29 cellular contexts compared by ENCODE assay signal in genomic region chr3:24002129-24002528, GRCh38.
"Had no signal": no experiment of that assay in that cellular context is flagged by ENCODE, and none has a peak within 500 bp of the region (broad histone marks: within the 10 kb centered on the region; RNA-seq: fewer than 3 reads in every experiment).

No MANE protein-coding gene starts in this region.

- H3K4me3 Mint-ChIP-seq: activated B cell treated with CpG ODN at 0.5 μM for 24 hours; activated CD8-positive, alpha-beta T cell treated with anti-CD3 and anti-CD28 coated beads for 36 hours; activated naive CD4-positive, alpha-beta T cell treated with anti-CD3 and anti-CD28 coated beads for 36 hours; activated naive CD8-positive, alpha-beta T cell treated with anti-CD3 and anti-CD28 coated beads, Interleukin-2, amount 10 ng/mL, durations not matched to agents 7 days and 5 days; activated T-cell treated with anti-CD3 and anti-CD28 coated beads, Interleukin-2, amount 50 U/mL, for 4 hours; activated T-helper 17 cell treated with anti-CD3 and anti-CD28 coated beads, Interleukin-2, amount 50 U/mL, for 72 hours; T-helper 17 cell; T-helper 2 cell treated with Interferon-gamma antibody and Interleukin-4, amounts not matched to agents 5 μg/mL and 100 μg/mL, for 36 hours had no signal

- H3K36me3 Mint-ChIP-seq: activated naive CD8-positive, alpha-beta T cell treated with anti-CD3 and anti-CD28 coated beads, Interleukin-2, amount 10 ng/mL, durations not matched to agents 7 days and 5 days had no signal

- H3K27me3 ChIP-seq: body of pancreas, cardiac muscle cell, colonic mucosa, gastroesophageal sphincter, heart right ventricle had no signal

- ATAC-seq: activated CD4-positive, CD25-positive, alpha-beta regulatory T cell treated with anti-CD3 and anti-CD28 coated beads, Interleukin-2, amount 50 U/mL, for 24 hours; activated CD8-positive, alpha-beta T cell treated with anti-CD3 and anti-CD28 coated beads for 36 hours; activated naive CD4-positive, alpha-beta T cell treated with anti-CD3 and anti-CD28 coated beads, Interleukin-2, amount 50 U/mL, for 72 hours; activated T-cell treated with anti-CD3 and anti-CD28 coated beads, Interleukin-2, amount 50 U/mL, for 4 hours; activated T-helper 17 cell treated with anti-CD3 and anti-CD28 coated beads, Interleukin-2, amount 50 U/mL, for 72 hours; body of pancreas; esophagus mucosa; gastroesophageal sphincter; heart right ventricle; T-helper 17 cell had no signal

- H3K36me3 ChIP-seq: cardiac muscle cell, colonic mucosa, gastroesophageal sphincter, heart right ventricle, WERI-Rb-1 had no signal

- DNase-seq: activated B cell treated with CpG ODN at 0.5 μM for 24 hours; activated CD4-positive, alpha-beta T cell treated with anti-CD3 and anti-CD28 coated beads for 48 hours; activated CD4-positive, alpha-beta T cell treated with anti-CD3 and anti-CD28 coated beads, Interleukin-2, amount 50 U/mL, for 1 hour; activated CD4-positive, alpha-beta T cell treated with anti-CD3 and anti-CD28 coated beads, Interleukin-2, amount 50 U/mL, for 48 hours; activated CD8-positive, alpha-beta memory T cell treated with anti-CD3 and anti-CD28 coated beads for 24 hours; activated CD8-positive, alpha-beta T cell treated with anti-CD3 and anti-CD28 coated beads for 36 hours; activated effector memory CD4-positive, alpha-beta T cell treated with Interleukin-2 at 50 U/mL for 16 hours; activated gamma-delta T cell treated with Interleukin-2 at 50 U/mL for 16 hours; activated naive CD4-positive, alpha-beta T cell treated with anti-CD3 and anti-CD28 coated beads for 36 hours; activated naive CD8-positive, alpha-beta T cell treated with anti-CD3 and anti-CD28 coated beads, Interleukin-2, amount 10 ng/mL, durations not matched to agents 7 days and 5 days; activated T-cell treated with anti-CD3 and anti-CD28 coated beads, Interleukin-2, amount 50 U/mL, for 4 hours; body of pancreas; central memory CD4-positive, alpha-beta T cell; cerebellar nuclear complex; colonic mucosa; effector CD8-positive, alpha-beta T cell; foreskin melanocyte; heart right ventricle; T-helper 1 cell; T-helper 17 cell; T1000; WERI-Rb-1 had no signal

- H3K27ac ChIP-seq: body of pancreas, cardiac muscle cell, colonic mucosa, gastroesophageal sphincter, heart right ventricle, WERI-Rb-1 had no signal

- H3K4me3 ChIP-seq: body of pancreas, cardiac muscle cell, colonic mucosa, gastroesophageal sphincter, heart right ventricle had no signal

- H3K9me3 Mint-ChIP-seq: activated naive CD4-positive, alpha-beta T cell treated with anti-CD3 and anti-CD28 coated beads, Interleukin-2, amount 50 U/mL, for 72 hours; activated naive CD8-positive, alpha-beta T cell treated with anti-CD3 and anti-CD28 coated beads, Interleukin-2, amount 10 ng/mL, durations not matched to agents 7 days and 5 days; activated T-cell treated with anti-CD3 and anti-CD28 coated beads, Interleukin-2, amount 50 U/mL, for 4 hours; activated T-helper 17 cell treated with anti-CD3 and anti-CD28 coated beads, Interleukin-2, amount 50 U/mL, for 72 hours; T-helper 2 cell treated with Interferon-gamma antibody and Interleukin-4, amounts not matched to agents 5 μg/mL and 100 μg/mL, for 36 hours had no signal

- H3K27ac Mint-ChIP-seq: activated B cell treated with CpG ODN at 0.5 μM for 24 hours; activated CD8-positive, alpha-beta T cell treated with anti-CD3 and anti-CD28 coated beads for 36 hours; activated naive CD4-positive, alpha-beta T cell treated with anti-CD3 and anti-CD28 coated beads for 36 hours; activated naive CD4-positive, alpha-beta T cell treated with anti-CD3 and anti-CD28 coated beads, Interleukin-2, amount 50 U/mL, for 72 hours; activated naive CD8-positive, alpha-beta T cell treated with anti-CD3 and anti-CD28 coated beads, Interleukin-2, amount 10 ng/mL, durations not matched to agents 7 days and 5 days; activated T-helper 17 cell treated with anti-CD3 and anti-CD28 coated beads, Interleukin-2, amount 50 U/mL, for 72 hours; T-helper 17 cell; T-helper 2 cell treated with Interferon-gamma antibody and Interleukin-4, amounts not matched to agents 5 μg/mL and 100 μg/mL, for 36 hours had no signal

- H3K9me3 ChIP-seq: body of pancreas, colonic mucosa, gastroesophageal sphincter, heart right ventricle had no signal

- H3K4me1 ChIP-seq: body of pancreas, colonic mucosa had no signal
